ENCODE assay signal across 22 cellular contexts in the genomic region with DNA sequence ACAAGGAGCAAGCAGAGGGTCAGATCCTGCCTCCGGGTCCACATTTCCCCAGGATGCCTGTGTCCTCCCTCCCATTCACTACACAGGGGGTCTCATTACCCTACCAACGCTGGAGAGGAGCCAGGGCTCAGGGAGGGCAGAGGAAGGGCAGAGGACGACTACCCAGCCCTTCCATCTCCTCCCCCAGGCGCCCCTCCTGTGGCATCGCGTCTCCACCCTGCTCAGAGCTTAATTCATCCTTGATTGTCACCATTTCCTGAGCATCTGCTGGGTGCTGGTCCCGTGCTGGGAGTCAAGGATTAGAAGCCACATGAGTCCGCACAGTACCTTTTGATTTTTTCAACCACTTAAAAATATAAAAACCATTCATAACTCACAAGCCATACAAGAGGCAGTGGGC. TPM values are rescaled to one million over a fixed set of nuclear protein-coding genes. Genes with fewer than 3 reads are reported as not detected.
DNase-seq lines count a peak whose midpoint lies in the region; ATAC-seq, FAIRE-seq and TF ChIP-seq lines count a peak whose summit lies in the region.
"Had no signal": no experiment of that assay in that cellular context is flagged by ENCODE, and none has a peak within 500 bp of the region (broad histone marks: within the 10 kb centered on the region; RNA-seq: fewer than 3 reads in every experiment).

No MANE protein-coding gene starts in this region.

- DNase-seq in NCI-H82 (lab: John Stamatoyannopoulos, UW) (peak; percentile 31), NCI-H82 treated with DMSO at 0.1 percent for 48 hours (lab: John Stamatoyannopoulos, UW; ENCODE audit: unreplicated experiment) (no peak), NCI-H146 treated with DMSO at 0.1 percent for 48 hours (lab: John Stamatoyannopoulos, UW; ENCODE audit: unreplicated experiment) (peak; percentile 35), H1 (ENCODE audit: low read depth in 1 of 2, low spot score in 2 of 2) (no peak)
- DNase-seq: CD4-positive, alpha-beta T cell; DMS79 treated with DMSO at 0.1 percent for 48 hours; Kasumi-1; MM.1S; NCI-H1105; NCI-H2029 treated with DMSO at 0.1 percent for 48 hours; NCI-H2227 treated with DMSO at 0.1 percent for 48 hours; NCI-H774; Right ventricle myocardium superior; SK-N-SH; T-cell had no signal

- H3K9ac ChIP-seq in H1 (replicated peaks in 1 of 4; ENCODE audit: extremely low read depth in 1 of 4, low read depth in 3 of 4, low read length in 3 of 4) = no peak overlapping the region
- H3K9ac ChIP-seq: SK-N-SH had no signal

- H3K4me1 ChIP-seq in H1 (replicated peaks in 1 of 4; ENCODE audit: control insufficient read depth in 3 of 4, insufficient read depth in 4 of 4, low read length in 3 of 4) = peaks cover 6 to 21% (median 13%) of the 10 kb centered on the region in 4 experiments
- H3K4me1 ChIP-seq: HAP-1, Peyer's patch had no signal

- peaks cover 93% of the 10 kb centered on the region for H3K27me3 Mint-ChIP-seq in stimulated activated memory B cell treated with anti-CD40 and anti-IgM and Interleukin-4, amounts not matched to agents 10 μg/mL and 1 μg/mL and 100 μg/mL, for 72 hours

- peaks cover 12% of the 10 kb centered on the region for H3K4me1 Mint-ChIP-seq in stimulated activated memory B cell treated with anti-CD40 and anti-IgM and Interleukin-4, amounts not matched to agents 10 μg/mL and 1 μg/mL and 100 μg/mL, for 72 hours
- H3K4me1 Mint-ChIP-seq: T-cell had no signal

- H2AK5ac ChIP-seq in H1 (ENCODE audit: low read depth, low read length) = no peak overlapping the region

- H3K9me3 Mint-ChIP-seq in stimulated activated memory B cell treated with anti-CD40 and anti-IgM and Interleukin-4, amounts not matched to agents 10 μg/mL and 1 μg/mL and 100 μg/mL, for 72 hours = no peaks in the 10 kb centered on the region
- H3K9me3 Mint-ChIP-seq: CD4-positive, alpha-beta T cell; IgD-negative memory B cell; T-cell had no signal

- no peak overlapping the region for H2BK20ac ChIP-seq in H1 (ENCODE audit: low read length)

- TF ChIP-seq RAD21 in H1 (IDR thresholded peaks at IDR 0.05 in 1 of 2, conservative IDR thresholded peaks at IDR 0.05 in 1 of 2; ENCODE audit: low read depth in 2 of 2, low read length in 2 of 2) = no peak

- no peak for TF ChIP-seq POLR2A in H1 (IDR thresholded peaks at IDR 0.05; ENCODE audit: control extremely low read depth in 1 of 2, low read depth in 2 of 2, low read length in 2 of 2)
- no peak for TF ChIP-seq POLR2A in GM18505 (IDR thresholded peaks at IDR 0.05; ENCODE audit: borderline replicate concordance, extremely low read depth, insufficient read depth, insufficient read length)

- no peak overlapping the region for H3K4me3 ChIP-seq in H1 (ENCODE audit: extremely low read depth in 1 of 4, insufficient read depth in 2 of 4, low read depth in 3 of 4, low read length in 4 of 4)
- H3K4me3 ChIP-seq: HAP-1, Peyer's patch had no signal

- no peak overlapping the region for H2AFZ ChIP-seq in H1 (ENCODE audit: low read length)

- H3K36me3 ChIP-seq in H1 (ENCODE audit: control insufficient read depth in 2 of 4, insufficient read depth in 4 of 4, low read length in 3 of 4) = no peaks in the 10 kb centered on the region
- H3K36me3 ChIP-seq: HAP-1, Peyer's patch had no signal

- no peak for FAIRE-seq in H1 (lab: Jason Lieb, UNC)

- H3K4me3 Mint-ChIP-seq in stimulated activated memory B cell treated with anti-CD40 and anti-IgM and Interleukin-4, amounts not matched to agents 10 μg/mL and 1 μg/mL and 100 μg/mL, for 72 hours = no peak overlapping the region
- H3K4me3 Mint-ChIP-seq: CD4-positive, alpha-beta T cell; T-cell had no signal

- H3K79me1 ChIP-seq in H1 (ENCODE audit: low read depth, low read length) = no peaks in the 10 kb centered on the region

- H4K91ac ChIP-seq in H1 (replicated peaks; ENCODE audit: insufficient read length, low read length) = no peak overlapping the region

- 78% methylated on average over 8 of the region's 8 CpGs; no CpG with 5 or more reads in 1 of the 2 experiments for WGBS in H1 (ENCODE audit: extremely low coverage in 1 of 2, insufficient coverage in 1 of 2, insufficient read length in 1 of 2, insufficient replicate concordance in 2 of 2, low coverage in 1 of 2, low lambda C conversion rate in 2 of 2, missing lambda C conversion rate in 1 of 2), 2 experiments

- no peak overlapping the region for H2BK120ac ChIP-seq in H1 (replicated peaks; ENCODE audit: low read depth, low read length)

- no peak overlapping the region; the same call in 1 of the 2 replicates for H2BK15ac ChIP-seq in H1 (ENCODE audit: low read length)

- no peak overlapping the region for H3K56ac ChIP-seq in H1 (replicated peaks; ENCODE audit: insufficient read length, low read depth, low read length)

- ATAC-seq in HG03520 (IDR thresholded peaks at IDR 0.05; ENCODE audit: unreplicated experiment) = no peak
- ATAC-seq in GM18505 (IDR thresholded peaks at IDR 0.05; ENCODE audit: unreplicated experiment) = no peak
- no peak for ATAC-seq in stimulated activated memory B cell treated with anti-CD40 and anti-IgM and Interleukin-4, amounts not matched to agents 10 μg/mL and 1 μg/mL and 100 μg/mL, for 72 hours
- ATAC-seq: T-cell had no signal

- no peak for TF ChIP-seq CTCF in H1 (IDR thresholded peaks at IDR 0.05; ENCODE audit: control extremely low read depth in 1 of 3, insufficient read depth in 1 of 3, low read depth in 1 of 3, low read length in 3 of 3)

- H4K8ac ChIP-seq in H1 (ENCODE audit: extremely low read depth, insufficient read depth, low read length) = no peak overlapping the region

- CTCF ChIA-PET in H1 (lab: Charles Lee; ENCODE audit: partially characterized antibody) = interaction anchor here (8.0 kb wide), 1 partner anchor 16 kb away, joined by 48 read pairs; no protein-coding TSS in a partner anchor

- H3K23ac ChIP-seq in H1 (ENCODE audit: insufficient read length) = no peak overlapping the region

- no peak overlapping the region for H3K27ac Mint-ChIP-seq in stimulated activated memory B cell treated with anti-CD40 and anti-IgM and Interleukin-4, amounts not matched to agents 10 μg/mL and 1 μg/mL and 100 μg/mL, for 72 hours
- H3K27ac Mint-ChIP-seq: CD4-positive, alpha-beta T cell; T-cell had no signal

- H2BK5ac ChIP-seq in H1 (ENCODE audit: low read depth, low read length) = no peak overlapping the region

- H3K27me3 ChIP-seq in H1 (replicated peaks in 1 of 4; ENCODE audit: control insufficient read depth in 3 of 4, extremely low read depth in 1 of 4, insufficient read depth in 3 of 4, low read length in 3 of 4) = peaks cover 0 to 3% (median under 1%) of the 10 kb centered on the region in 4 experiments; a peak in 2 of 7 replicates
- H3K27me3 ChIP-seq: Peyer's patch had no signal

- H3K27ac ChIP-seq in H1 (ENCODE audit: low read depth, low read length) = no peak overlapping the region
- H3K27ac ChIP-seq: Peyer's patch had no signal

- H3K4ac ChIP-seq in H1 (replicated peaks; ENCODE audit: insufficient read length, low read depth, low read length) = no peak overlapping the region

- H4K5ac ChIP-seq in H1 (ENCODE audit: insufficient read length, low read depth, low read length) = no peak overlapping the region

- H4K20me1 ChIP-seq in H1 (replicated peaks in 1 of 2; ENCODE audit: control insufficient read depth in 1 of 2, insufficient read depth in 2 of 2, low read length in 2 of 2) = no peaks in the 10 kb centered on the region

- POLR2A ChIA-PET in H1 (lab: Charles Lee; ENCODE audit: partially characterized antibody) = no interaction called here

- 0 out of 2 replicates have a peak overlapping the region, but pooled peaks have one; percentile 7 for H3K18ac ChIP-seq in H1 (ENCODE audit: extremely low read depth, low read length)

- H3K9me3 ChIP-seq in H1 (ENCODE audit: insufficient read depth in 2 of 2, low read depth in 1 of 2, low read length in 1 of 2) = no peaks in the 10 kb centered on the region
- H3K9me3 ChIP-seq: HAP-1, Peyer's patch, SK-N-SH had no signal

- H3K14ac ChIP-seq in H1 (ENCODE audit: insufficient read length) = no peak overlapping the region

- H3K23me2 ChIP-seq in H1 (ENCODE audit: low read depth, low read length) = no peaks in the 10 kb centered on the region

- no peak overlapping the region for H2BK12ac ChIP-seq in H1 (ENCODE audit: low read depth, low read length)

- no peaks in the 10 kb centered on the region for H3K36me3 Mint-ChIP-seq in stimulated activated memory B cell treated with anti-CD40 and anti-IgM and Interleukin-4, amounts not matched to agents 10 μg/mL and 1 μg/mL and 100 μg/mL, for 72 hours
- H3K36me3 Mint-ChIP-seq: IgD-negative memory B cell, T-cell had no signal

- H3K79me2 ChIP-seq in H1 (ENCODE audit: control insufficient read depth in 1 of 2, insufficient read depth in 2 of 2, low read length in 2 of 2) = no peaks in the 10 kb centered on the region

- H3K4me2 ChIP-seq in H1 (ENCODE audit: insufficient read depth in 1 of 2, low read depth in 2 of 2, low read length in 2 of 2) = no peak overlapping the region
- H3K4me2 ChIP-seq: SK-N-SH had no signal

- no peak for TF ChIP-seq EP300 in H1 (IDR thresholded peaks at IDR 0.05; ENCODE audit: borderline replicate concordance in 1 of 2, low read depth in 2 of 2, low read length in 2 of 2)

TF ChIP-seq in H1, 55 proteins besides CTCF, POLR2A, EP300 and RAD21 (continues in another document):
- TF ChIP-seq SRF (IDR thresholded peaks at IDR 0.05; ENCODE audit: low read depth, low read length) (no peak), SIX5 (IDR thresholded peaks at IDR 0.05; ENCODE audit: low read depth, low read length) (no peak), CHD2 (IDR thresholded peaks at IDR 0.05; ENCODE audit: low read length) (no peak), FOSL1 (IDR thresholded peaks at IDR 0.05; ENCODE audit: insufficient read depth, low read depth, low read length) (no peak), SP4 (IDR thresholded peaks at IDR 0.05; ENCODE audit: low read length) (no peak), RNF2 (IDR thresholded peaks at IDR 0.05; ENCODE audit: borderline replicate concordance, low read depth, low read length, missing control alignments, poor library complexity, severe bottlenecking) (no peak), SP1 (IDR thresholded peaks at IDR 0.05; ENCODE audit: low read depth, low read length) (no peak)

RNA-seq across cellular contexts. Expression of gene NFAM1, which starts 5.0 kb away (rescaled TPM):
- 0.61 and 0.73 TPM in 2 replicates for total RNA-seq in H1 (2021; fragmentation: NEBNext Ultra II Directional; extraction: Animal tissue kit (Norgen Biotek cat#: 25700))
- polyA plus RNA-seq in H1 (2011; rRNA removed) = 0.50 and 0.62 TPM in 2 replicates
- 0.37 TPM for polyA plus RNA-seq in H1 (2011; cell fraction: cytosol; rRNA removed)
- 0.54 TPM for polyA plus RNA-seq in H1 (2011; cell fraction: nucleus; rRNA removed)
- 0.80 to 1.1 TPM (median 0.92 TPM) in 4 replicates for polyA plus RNA-seq in H1 (2012, experiment 1 of 2)
- polyA plus RNA-seq in H1 (2012, experiment 2 of 2) = 0.64 TPM
- 0.26 TPM for polyA plus RNA-seq in H1 (2013, experiment 1 of 2)
- 0.35 TPM for polyA plus RNA-seq in H1 (2013, experiment 2 of 2)
- 0.54 and 0.59 TPM in 2 replicates for polyA minus RNA-seq in H1 (2011; rRNA and poly(A)+ RNA removed)
- polyA minus RNA-seq in H1 (2011; cell fraction: cytosol; rRNA and poly(A)+ RNA removed) = 0.51 TPM
- 0.50 TPM for polyA minus RNA-seq in H1 (2011; cell fraction: nucleus; rRNA and poly(A)+ RNA removed)
- total RNA-seq: HT1080 had no signal

Comparison
In these comparisons a context has a peak if more than half of its experiments do, and no peak if none do; other contexts are left out.
1. DNase-seq: peak in NCI-H82 (single experiment) and NCI-H146 treated with DMSO at 0.1 percent for 48 hours (single experiment); none in NCI-H82 treated with DMSO at 0.1 percent for 48 hours (single experiment) and H1 (0 of 2).